In genomic region chr12:112515868-112516267, GRCh38 we compare ENCODE assay signal across 2 cellular contexts.
A peak's percentile ranks its signal among the peaks of the same experiment; 100 is the strongest.
TF ChIP-seq lines count a peak whose summit lies in the region.

No MANE protein-coding gene starts in this region.

TF ChIP-seq in HepG2, 621 proteins besides CTCF, POLR2A, EP300 and RAD21:
- TF ChIP-seq KLF13 (CRISPR knock-in tag; IDR thresholded peaks at IDR 0.05) (no peak), ZNF713 (CRISPR knock-in tag; IDR thresholded peaks at IDR 0.05) (no peak), TBX2 (CRISPR knock-in tag; IDR thresholded peaks at IDR 0.05; ENCODE audit: borderline replicate concordance) (no peak), E2F5 (CRISPR knock-in tag; conservative IDR thresholded peaks at IDR 0.05) (no peak), ATF7 (IDR thresholded peaks at IDR 0.05) (peak; percentile 50; the same call in 1 of the 2 replicates), ATF7 (CRISPR knock-in tag; IDR thresholded peaks at IDR 0.05) (no peak)

TF ChIP-seq in K562, 482 proteins besides CTCF, POLR2A, EP300 and RAD21:
- TF ChIP-seq, protein P1, sequence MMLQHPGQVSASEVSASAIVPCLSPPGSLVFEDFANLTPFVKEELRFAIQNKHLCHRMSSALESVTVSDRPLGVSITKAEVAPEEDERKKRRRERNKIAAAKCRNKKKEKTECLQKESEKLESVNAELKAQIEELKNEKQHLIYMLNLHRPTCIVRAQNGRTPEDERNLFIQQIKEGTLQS (IDR thresholded peaks at IDR 0.05): 0 out of 2 replicates have a peak, but pooled peaks have one; percentile 6
- TF ChIP-seq, protein P1 (CRISPR knock-in tag; conservative IDR thresholded peaks at IDR 0.05): no peak
- no peak for TF ChIP-seq DPF2 (IDR thresholded peaks at IDR 0.05)
- peak; percentile 23 for TF ChIP-seq ZFP36 (IDR thresholded peaks at IDR 0.05; ENCODE audit: low read depth, low read length, partially characterized antibody)
- 0 out of 2 replicates have a peak, but pooled peaks have one; percentile 15 for TF ChIP-seq ATF7 (IDR thresholded peaks at IDR 0.05)
- peak; percentile 60 for TF ChIP-seq RBM25 (IDR thresholded peaks at IDR 0.05; ENCODE audit: low read depth, low read length, severe bottlenecking)
- 0 out of 2 replicates have a peak, but pooled peaks have one; percentile 41 for TF ChIP-seq SMARCA5 (IDR thresholded peaks at IDR 0.05)
- TF ChIP-seq TBP (optimal IDR thresholded peaks at IDR 0.05; ENCODE audit: low read depth, low read length): no peak
- TF ChIP-seq, protein P2, sequence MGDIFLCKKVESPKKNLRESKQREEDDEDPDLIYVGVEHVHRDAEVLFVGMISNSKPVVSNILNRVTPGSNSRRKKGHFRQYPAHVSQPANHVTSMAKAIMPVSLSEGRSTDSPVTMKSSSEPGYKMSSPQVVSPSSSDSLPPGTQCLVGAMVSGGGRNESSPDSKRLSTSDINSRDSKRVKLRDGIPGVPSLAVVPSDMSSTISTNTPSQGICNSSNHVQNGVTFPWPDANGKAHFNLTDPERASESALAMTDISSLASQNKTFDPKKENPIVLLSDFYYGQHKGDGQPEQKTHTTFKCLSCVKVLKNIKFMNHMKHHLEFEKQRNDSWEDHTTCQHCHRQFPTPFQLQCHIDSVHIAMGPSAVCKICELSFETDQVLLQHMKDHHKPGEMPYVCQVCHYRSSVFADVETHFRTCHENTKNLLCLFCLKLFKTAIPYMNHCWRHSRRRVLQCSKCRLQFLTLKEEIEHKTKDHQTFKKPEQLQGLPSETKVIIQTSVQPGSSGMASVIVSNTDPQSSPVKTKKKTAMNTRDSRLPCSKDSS (IDR thresholded peaks at IDR 0.05; ENCODE audit: low read depth, partially characterized antibody): no peak
- no peak for TF ChIP-seq NCOA4 (IDR thresholded peaks at IDR 0.05; ENCODE audit: partially characterized antibody)
- TF ChIP-seq ZNF24 (IDR thresholded peaks at IDR 0.05): peak; percentile 50
- no peak for TF ChIP-seq DMBX1 (CRISPR knock-in tag; IDR thresholded peaks at IDR 0.05; ENCODE audit: borderline replicate concordance)
- TF ChIP-seq NFIC (IDR thresholded peaks at IDR 0.05): no peak
- TF ChIP-seq ZNF143 (CRISPR knock-in tag; IDR thresholded peaks at IDR 0.05): no peak
- TF ChIP-seq, protein P3, sequence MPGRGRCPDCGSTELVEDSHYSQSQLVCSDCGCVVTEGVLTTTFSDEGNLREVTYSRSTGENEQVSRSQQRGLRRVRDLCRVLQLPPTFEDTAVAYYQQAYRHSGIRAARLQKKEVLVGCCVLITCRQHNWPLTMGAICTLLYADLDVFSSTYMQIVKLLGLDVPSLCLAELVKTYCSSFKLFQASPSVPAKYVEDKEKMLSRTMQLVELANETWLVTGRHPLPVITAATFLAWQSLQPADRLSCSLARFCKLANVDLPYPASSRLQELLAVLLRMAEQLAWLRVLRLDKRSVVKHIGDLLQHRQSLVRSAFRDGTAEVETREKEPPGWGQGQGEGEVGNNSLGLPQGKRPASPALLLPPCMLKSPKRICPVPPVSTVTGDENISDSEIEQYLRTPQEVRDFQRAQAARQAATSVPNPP (IDR thresholded peaks at IDR 0.05; ENCODE audit: borderline replicate concordance, insufficient read depth, insufficient read length): no peak
